1 cellular context compared by ENCODE assay signal in the genomic region with DNA sequence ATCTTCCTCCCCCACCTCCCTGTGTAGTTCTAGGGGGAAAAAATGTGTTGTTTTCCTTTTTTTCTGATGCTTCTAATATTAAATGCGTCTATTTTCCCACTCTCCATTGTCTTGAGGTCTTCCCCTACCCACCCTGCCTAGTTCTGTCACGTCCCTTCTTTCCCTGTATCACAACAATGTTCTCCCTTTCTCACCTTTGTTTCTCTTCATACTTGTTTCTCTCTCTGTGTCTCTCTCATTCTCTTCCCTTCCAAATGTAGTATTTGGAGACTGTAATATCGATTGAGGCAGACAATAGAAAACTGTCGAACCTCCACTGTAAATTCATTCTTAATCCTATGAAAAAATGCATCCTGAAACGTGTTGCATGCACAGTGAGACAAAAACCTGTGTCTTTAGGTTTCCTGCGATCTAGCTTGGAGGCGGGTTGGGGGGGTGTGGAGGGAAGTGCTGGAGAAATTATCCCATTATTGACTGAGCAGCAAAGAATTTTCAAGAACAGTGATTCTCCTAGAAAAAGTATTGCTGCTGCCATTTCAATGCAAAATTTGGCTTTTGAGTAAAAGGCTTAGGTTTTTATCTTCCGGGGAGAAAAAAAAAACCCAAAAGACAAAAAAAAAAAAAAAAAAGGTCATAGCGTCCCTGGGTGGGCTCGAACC.
TF ChIP-seq lines count a peak whose summit lies in the region.

No MANE protein-coding gene starts in this region.

TF ChIP-seq in SK-N-SH treated with all-trans-retinoic acid at 6 μM for 48 hours, 23 proteins besides CTCF, POLR2A, EP300 and RAD21 (continued from another document):
- TF ChIP-seq, protein P1, sequence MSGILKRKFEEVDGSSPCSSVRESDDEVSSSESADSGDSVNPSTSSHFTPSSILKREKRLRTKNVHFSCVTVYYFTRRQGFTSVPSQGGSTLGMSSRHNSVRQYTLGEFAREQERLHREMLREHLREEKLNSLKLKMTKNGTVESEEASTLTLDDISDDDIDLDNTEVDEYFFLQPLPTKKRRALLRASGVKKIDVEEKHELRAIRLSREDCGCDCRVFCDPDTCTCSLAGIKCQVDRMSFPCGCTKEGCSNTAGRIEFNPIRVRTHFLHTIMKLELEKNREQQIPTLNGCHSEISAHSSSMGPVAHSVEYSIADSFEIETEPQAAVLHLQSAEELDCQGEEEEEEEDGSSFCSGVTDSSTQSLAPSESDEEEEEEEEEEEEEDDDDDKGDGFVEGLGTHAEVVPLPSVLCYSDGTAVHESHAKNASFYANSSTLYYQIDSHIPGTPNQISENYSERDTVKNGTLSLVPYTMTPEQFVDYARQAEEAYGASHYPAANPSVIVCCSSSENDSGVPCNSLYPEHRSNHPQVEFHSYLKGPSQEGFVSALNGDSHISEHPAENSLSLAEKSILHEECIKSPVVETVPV (CRISPR knock-in tag; IDR thresholded peaks at IDR 0.05): no peak
- TF ChIP-seq PATZ1 (CRISPR knock-in tag; IDR thresholded peaks at IDR 0.05; ENCODE audit: borderline replicate concordance) (no peak), ZC3H10 (CRISPR knock-in tag; IDR thresholded peaks at IDR 0.05) (no peak)
